In the genomic region with DNA sequence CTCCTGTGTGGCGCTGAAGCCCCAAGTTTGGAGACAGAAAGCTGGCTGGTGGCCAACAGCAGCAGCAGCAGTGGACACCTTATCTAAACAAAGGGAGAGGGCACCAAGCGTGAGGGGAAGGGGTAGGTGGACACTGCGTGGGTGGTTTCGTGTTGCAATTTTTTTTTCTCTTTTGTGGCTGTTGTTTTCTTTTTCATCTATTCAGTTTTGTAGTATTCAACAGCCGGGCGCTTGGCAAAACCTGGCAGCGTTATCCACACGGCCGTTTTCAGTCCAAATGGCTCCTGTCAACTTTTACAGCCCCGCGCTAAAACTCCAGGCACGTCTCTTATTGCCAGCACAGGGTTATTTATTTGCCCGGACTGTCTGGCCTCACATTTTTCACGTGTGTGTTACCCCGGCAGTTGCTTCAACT, we compare ENCODE assay signal across 13 cellular contexts.
DNase-seq lines count a peak whose midpoint lies in the region; ATAC-seq lines count a peak whose summit lies in the region.
"Had no signal": no experiment of that assay in that cellular context is flagged by ENCODE, and none has a peak within 500 bp of the region (broad histone marks: within the 10 kb centered on the region; RNA-seq: fewer than 3 reads in every experiment).

No MANE protein-coding gene starts in this region.

- peaks cover 39% of the 10 kb centered on the region for H3K4me1 ChIP-seq in SJCRH30
- H3K4me1 ChIP-seq in skeletal muscle satellite cell (ENCODE audit: control insufficient read depth, insufficient read depth, low read length): peaks cover 80% of the 10 kb centered on the region
- H3K4me1 ChIP-seq: breast epithelium, HAP-1 had no signal

- H3K27me3 ChIP-seq in SJCRH30 (no peaks in the 10 kb centered on the region), skeletal muscle satellite cell (ENCODE audit: control insufficient read depth, insufficient read depth, low read length) (no peaks in the 10 kb centered on the region)

- H3K4me2 ChIP-seq in skeletal muscle satellite cell (ENCODE audit: low read length): peak overlapping the region; percentile 56

- DNase-seq in NCI-H2107 treated with DMSO at 0.1 percent for 48 hours (lab: John Stamatoyannopoulos, UW; ENCODE audit: unreplicated experiment) (peak; percentile 54), NCI-H2107 (lab: John Stamatoyannopoulos, UW) (no peak), SJCRH30 (peak; percentile 51 to 55), kidney tubule cell (ENCODE audit: low spot score) (peak; percentile 71), GM19238 (ENCODE audit: insufficient read length, low spot score) (no peak)
- no peak for DNase-seq in activated CD4-positive, alpha-beta T cell treated with anti-CD3 and anti-CD28 coated beads, Interleukin-2, amount 50 U/mL, for 48 hours
- DNase-seq: left ventricle myocardium superior, NCI-H1694 had no signal

- H3K9me3 ChIP-seq in SJCRH30 (replicated peaks) (no peaks in the 10 kb centered on the region), skeletal muscle satellite cell (replicated peaks; ENCODE audit: low read length) (no peaks in the 10 kb centered on the region)
- H3K9me3 ChIP-seq: breast epithelium, HAP-1 had no signal

- H3K9ac ChIP-seq in skeletal muscle satellite cell (ENCODE audit: low read depth, low read length): peak overlapping the region; percentile 78

- ATAC-seq in HG02885 (IDR thresholded peaks at IDR 0.05; ENCODE audit: poor library complexity, unreplicated experiment): no peak
- ATAC-seq: left ventricle myocardium superior had no signal

- no peaks in the 10 kb centered on the region for H3K36me3 ChIP-seq in SJCRH30
- H3K36me3 ChIP-seq in skeletal muscle satellite cell (ENCODE audit: insufficient read depth, low read length): no peaks in the 10 kb centered on the region
- H3K36me3 ChIP-seq: breast epithelium, HAP-1 had no signal

- H3K4me3 ChIP-seq in SJCRH30: peak overlapping the region; percentile 40
- no peak overlapping the region for H3K4me3 ChIP-seq in skeletal muscle satellite cell (ENCODE audit: low read length)
- H3K4me3 ChIP-seq: HAP-1, skin epidermis had no signal

- H3K27ac ChIP-seq in SJCRH30: peak overlapping the region; percentile 70
- H3K27ac ChIP-seq: breast epithelium, skin epidermis had no signal

Comparison
In these comparisons a context has a peak if more than half of its experiments do, and no peak if none do; other contexts are left out.
1. DNase-seq: peak in NCI-H2107 treated with DMSO at 0.1 percent for 48 hours (single experiment), SJCRH30 (2 of 2) and kidney tubule cell (single experiment); none in NCI-H2107 (single experiment), GM19238 (single experiment) and activated CD4-positive, alpha-beta T cell treated with anti-CD3 and anti-CD28 coated beads, Interleukin-2, amount 50 U/mL, for 48 hours (0 of 2).